Comparison of ENCODE assay signal across 10 cellular contexts in genomic region chr17:65191805-65192740, GRCh38. TPM values are rescaled to one million over a fixed set of nuclear protein-coding genes. Genes with fewer than 3 reads are reported as not detected.
A peak's percentile ranks its signal among the peaks of the same experiment; 100 is the strongest.
DNase-seq lines count a peak whose midpoint lies in the region; ATAC-seq and TF ChIP-seq lines count a peak whose summit lies in the region.
"Had no signal": no experiment of that assay in that cellular context is flagged by ENCODE, and none has a peak within 500 bp of the region (broad histone marks: within the 10 kb centered on the region; RNA-seq: fewer than 3 reads in every experiment).

No MANE protein-coding gene starts in this region.

- no peak for TF ChIP-seq POLR2A in Peyer's patch (IDR thresholded peaks at IDR 0.05)

- H3K4me3 Mint-ChIP-seq in activated T-helper 2 cell treated with anti-CD3 and anti-CD28 coated beads, Interferon-gamma antibody, Interleukin-2, Interleukin-4, amounts not matched to agents 10 μg/mL and 5 μg/mL and 100 μg/mL, durations not matched to agents 14 hours and 24 hours and 36 hours (ENCODE audit: low read depth) = peak overlapping the region; percentile 13

- peak overlapping the region; percentile 81 for H3K27ac Mint-ChIP-seq in activated T-helper 2 cell treated with anti-CD3 and anti-CD28 coated beads, Interferon-gamma antibody, Interleukin-2, Interleukin-4, amounts not matched to agents 10 μg/mL and 5 μg/mL and 100 μg/mL, durations not matched to agents 14 hours and 24 hours and 36 hours

- peaks cover 51% of the 10 kb centered on the region for H3K36me3 Mint-ChIP-seq in activated T-helper 2 cell treated with anti-CD3 and anti-CD28 coated beads, Interferon-gamma antibody, Interleukin-2, Interleukin-4, amounts not matched to agents 10 μg/mL and 5 μg/mL and 100 μg/mL, durations not matched to agents 14 hours and 24 hours and 36 hours (ENCODE audit: low read depth)

- no peaks in the 10 kb centered on the region for H3K9me3 ChIP-seq in Peyer's patch

- DNase-seq in AG10803 (ENCODE audit: low read depth) (peak; percentile 67), HK-2 (ENCODE audit: unreplicated experiment) (peak; percentile 53), kidney epithelial cell (ENCODE audit: low read depth) (peak; percentile 53), Peyer's patch (no peak)
- no peak for DNase-seq in activated T-helper 2 cell treated with anti-CD3 and anti-CD28 coated beads, Interferon-gamma antibody, Interleukin-2, Interleukin-4, amounts not matched to agents 10 μg/mL and 5 μg/mL and 100 μg/mL, durations not matched to agents 14 hours and 24 hours and 36 hours (ENCODE audit: low spot score)

- H3K27me3 ChIP-seq in kidney epithelial cell (ENCODE audit: control insufficient read depth, insufficient read depth, low read length) (no peaks in the 10 kb centered on the region), Peyer's patch (no peaks in the 10 kb centered on the region)

- TF ChIP-seq CTCF in AG10803 (conservative IDR thresholded peaks at IDR 0.05; ENCODE audit: low read length) (no peak), kidney epithelial cell (IDR thresholded peaks at IDR 0.05; ENCODE audit: insufficient read depth, low read length, poor library complexity, severe bottlenecking) (no peak), Peyer's patch (IDR thresholded peaks at IDR 0.05) (no peak)

- no peak overlapping the region for H3K27ac ChIP-seq in Peyer's patch

- ATAC-seq in HG02840 (IDR thresholded peaks at IDR 0.05; ENCODE audit: low FRiP score, unreplicated experiment) (no peak), HG03108 (IDR thresholded peaks at IDR 0.05; ENCODE audit: unreplicated experiment) (no peak), HG03460 (IDR thresholded peaks at IDR 0.05; ENCODE audit: unreplicated experiment) (no peak)
- ATAC-seq: esophagus mucosa had no signal

- H3K4me3 ChIP-seq in AG10803 (ENCODE audit: low read length) (no peak overlapping the region), kidney epithelial cell (ENCODE audit: low read depth, low read length) (no peak overlapping the region), Peyer's patch (no peak overlapping the region)

- H3K9me3 Mint-ChIP-seq in activated T-helper 2 cell treated with anti-CD3 and anti-CD28 coated beads, Interferon-gamma antibody, Interleukin-2, Interleukin-4, amounts not matched to agents 10 μg/mL and 5 μg/mL and 100 μg/mL, durations not matched to agents 14 hours and 24 hours and 36 hours = no peaks in the 10 kb centered on the region

- H3K4me1 ChIP-seq in Peyer's patch = no peaks in the 10 kb centered on the region

- no peaks in the 10 kb centered on the region for H3K36me3 ChIP-seq in kidney epithelial cell (ENCODE audit: control insufficient read depth, insufficient read depth, low read length)
- H3K36me3 ChIP-seq in Peyer's patch = no peaks in the 10 kb centered on the region

- no peaks in the 10 kb centered on the region for H3K27me3 Mint-ChIP-seq in activated T-helper 2 cell treated with anti-CD3 and anti-CD28 coated beads, Interferon-gamma antibody, Interleukin-2, Interleukin-4, amounts not matched to agents 10 μg/mL and 5 μg/mL and 100 μg/mL, durations not matched to agents 14 hours and 24 hours and 36 hours (ENCODE audit: low read depth)

- H3K4me1 Mint-ChIP-seq in activated T-helper 2 cell treated with anti-CD3 and anti-CD28 coated beads, Interferon-gamma antibody, Interleukin-2, Interleukin-4, amounts not matched to agents 10 μg/mL and 5 μg/mL and 100 μg/mL, durations not matched to agents 14 hours and 24 hours and 36 hours (ENCODE audit: low read depth) = peaks cover 53% of the 10 kb centered on the region

- intact Hi-C loops in activated T-helper 2 cell treated with anti-CD3 and anti-CD28 coated beads, Interferon-gamma antibody, Interleukin-2, Interleukin-4, amounts not matched to agents 10 μg/mL and 5 μg/mL and 100 μg/mL, durations not matched to agents 14 hours and 24 hours and 36 hours (cut with micrococcal nuclease) = loop anchor here (1.0 to 10.0 kb wide), 2 partner anchors 11 to 417 kb away; no protein-coding TSS in a partner anchor

RNA-seq across cellular contexts. Expression of gene RGS9, which starts 54.9 kb away (rescaled TPM):
- 16.1 and 16.3 TPM in 2 replicates for total RNA-seq in activated T-helper 2 cell treated with anti-CD3 and anti-CD28 coated beads, Interferon-gamma antibody, Interleukin-2, Interleukin-4, amounts not matched to agents 10 μg/mL and 5 μg/mL and 100 μg/mL, durations not matched to agents 14 hours and 24 hours and 36 hours
- total RNA-seq in kidney epithelial cell = 7.5 and 10.1 TPM in 2 replicates
- 10 to 100 TPM in 1 of 4 donors, 1 to 10 TPM in 3; 4.0 to 25.6 (median 7.9) TPM for total RNA-seq in Peyer's patch
- total RNA-seq: HT-29 had no signal

Comparison
In these comparisons a context has a peak if more than half of its experiments do, and no peak if none do; other contexts are left out.
1. DNase-seq: peak in AG10803 (single experiment), HK-2 (single experiment) and kidney epithelial cell (single experiment); none in activated T-helper 2 cell treated with anti-CD3 and anti-CD28 coated beads, Interferon-gamma antibody, Interleukin-2, Interleukin-4, amounts not matched to agents 10 μg/mL and 5 μg/mL and 100 μg/mL, durations not matched to agents 14 hours and 24 hours and 36 hours (single experiment) and Peyer's patch (0 of 3).